21 cellular contexts compared by ENCODE assay signal in genomic region chr15:100021653-100022052, GRCh38.
DNase-seq lines count a peak whose midpoint lies in the region; ATAC-seq and TF ChIP-seq lines count a peak whose summit lies in the region.
"Had no signal": no experiment of that assay in that cellular context is flagged by ENCODE, and none has a peak within 500 bp of the region (broad histone marks: within the 10 kb centered on the region; RNA-seq: fewer than 3 reads in every experiment).

No MANE protein-coding gene starts in this region.

- H3K36me3 ChIP-seq in heart left ventricle, result no peaks in the 10 kb centered on the region
- no peaks in the 10 kb centered on the region for H3K36me3 ChIP-seq in upper lobe of right lung
- no peaks in the 10 kb centered on the region for H3K36me3 ChIP-seq in H7 (replicated peaks; ENCODE audit: control insufficient read depth, insufficient read depth, low read length)
- H3K36me3 ChIP-seq: BLaER1 treated with 17β-estradiol and CSF1 and Interleukin-3, amounts not matched to agents 10 nM and 100 nM; HAP-1 had no signal

- H3K9me3 ChIP-seq in heart left ventricle (no peaks in the 10 kb centered on the region), upper lobe of right lung (no peaks in the 10 kb centered on the region)
- H3K9me3 ChIP-seq: Caco-2, HAP-1 had no signal

- H3K27ac ChIP-seq in coronary artery, result no peak overlapping the region
- no peak overlapping the region for H3K27ac ChIP-seq in heart left ventricle
- no peak overlapping the region for H3K27ac ChIP-seq in upper lobe of right lung
- H3K27ac ChIP-seq: BLaER1 treated with 17β-estradiol and CSF1 and Interleukin-3, amounts not matched to agents 10 nM and 100 nM; GM23248 had no signal

- H3K27me3 ChIP-seq in heart left ventricle (no peaks in the 10 kb centered on the region), upper lobe of right lung (no peaks in the 10 kb centered on the region), H7 (ENCODE audit: control insufficient read depth, insufficient read depth, low read length) (no peaks in the 10 kb centered on the region)
- H3K27me3 ChIP-seq: BLaER1 treated with 17β-estradiol and CSF1 and Interleukin-3, amounts not matched to agents 10 nM and 100 nM had no signal

- no peaks in the 10 kb centered on the region for H3K27me3 Mint-ChIP-seq in mesothelial cell of epicardium (ENCODE audit: low read depth)
- H3K27me3 Mint-ChIP-seq: CD4-positive, alpha-beta memory T cell had no signal

- H3K36me3 Mint-ChIP-seq in mesothelial cell of epicardium, result peaks cover 16% of the 10 kb centered on the region

- peaks cover 8% of the 10 kb centered on the region for H3K9me3 Mint-ChIP-seq in mesothelial cell of epicardium

- peaks cover 47% of the 10 kb centered on the region for H3K4me1 Mint-ChIP-seq in mesothelial cell of epicardium
- H3K4me1 Mint-ChIP-seq: CD4-positive, alpha-beta memory T cell had no signal

- peak overlapping the region; percentile 60 for H3K27ac Mint-ChIP-seq in mesothelial cell of epicardium
- H3K27ac Mint-ChIP-seq: CD4-positive, alpha-beta memory T cell had no signal

- 64 to 81% (median 75%) methylated on average over 6 of the region's 6 CpGs for WGBS in heart left ventricle, 4 donors

- intact Hi-C loops in heart left ventricle (cut with DNase I), result loop anchor here in 2 of 10 donors (10.0 kb wide), 2 partner anchors 53 to 57 kb away; no protein-coding TSS in a partner anchor
- intact Hi-C loops in upper lobe of right lung (cut with DNase I), result no loop called here

- H3K4me3 ChIP-seq in coronary artery, result no peak overlapping the region
- H3K4me3 ChIP-seq in heart left ventricle, result no peak overlapping the region
- no peak overlapping the region for H3K4me3 ChIP-seq in upper lobe of right lung
- H3K4me3 ChIP-seq in H7 (ENCODE audit: insufficient read depth, low read depth, low read length), result no peak overlapping the region
- H3K4me3 ChIP-seq: BLaER1 treated with 17β-estradiol and CSF1 and Interleukin-3, amounts not matched to agents 10 nM and 100 nM; GM23248; HAP-1 had no signal

- H3K4me1 ChIP-seq in heart left ventricle (peaks cover 0 to 21% (median 0%) of the 10 kb centered on the region in 12 donors), upper lobe of right lung (no peaks in the 10 kb centered on the region)
- H3K4me1 ChIP-seq: BLaER1 treated with 17β-estradiol and CSF1 and Interleukin-3, amounts not matched to agents 10 nM and 100 nM; Caco-2; HAP-1 had no signal

- DNase-seq in coronary artery (ENCODE audit: low spot score), result peak; percentile 68
- DNase-seq in heart left ventricle, result peak in 1 of 5 donors; percentile 38
- DNase-seq in mesothelial cell of epicardium (ENCODE audit: low spot score in 2 of 2, unreplicated experiment in 2 of 2), result no peak
- no peak for DNase-seq in upper lobe of right lung
- DNase-seq in H7, result no peak
- no peak for DNase-seq in activated CD4-positive, alpha-beta T cell treated with anti-CD3 and anti-CD28 coated beads for 48 hours
- DNase-seq: Caco-2; CD4-positive, alpha-beta memory T cell; DMS153; GM23248; KBM-7; MM.1S; NCI-H1048; NCI-H1417 treated with DMSO at 0.1 percent for 48 hours; NCI-H187; NCI-H446 treated with DMSO at 0.1 percent for 48 hours; NCI-H526 treated with DMSO at 0.1 percent for 48 hours; SHP77 treated with DMSO at 0.1 percent for 48 hours had no signal

- H3K4me3 Mint-ChIP-seq in mesothelial cell of epicardium, result no peak overlapping the region
- H3K4me3 Mint-ChIP-seq: CD4-positive, alpha-beta memory T cell had no signal

- ATAC-seq in heart left ventricle (peak in 3 of 4 donors; percentile 36 to 45 (median 43)), upper lobe of right lung (peak; percentile 25), HG02885 (IDR thresholded peaks at IDR 0.05; ENCODE audit: poor library complexity, unreplicated experiment) (no peak)

- TF ChIP-seq POLR2A in heart left ventricle (IDR thresholded peaks at IDR 0.05), result no peak

- TF ChIP-seq CTCF in coronary artery (IDR thresholded peaks at IDR 0.05) (no peak), heart left ventricle (IDR thresholded peaks at IDR 0.05) (no peak), mesothelial cell of epicardium (IDR thresholded peaks at IDR 0.05; ENCODE audit: unreplicated experiment) (no peak), upper lobe of right lung (IDR thresholded peaks at IDR 0.05) (no peak)
